25 cellular contexts compared by ENCODE assay signal in genomic region chr11:62055970-62056369, GRCh38.
DNase-seq lines count a peak whose midpoint lies in the region; ATAC-seq, FAIRE-seq and TF ChIP-seq lines count a peak whose summit lies in the region.
"Had no signal": no experiment of that assay in that cellular context is flagged by ENCODE, and none has a peak within 500 bp of the region (broad histone marks: within the 10 kb centered on the region; RNA-seq: fewer than 3 reads in every experiment).

No MANE protein-coding gene starts in this region.

- H3K36me3 ChIP-seq in K562 (ENCODE audit: control insufficient read depth, insufficient read depth, low read length): no peaks in the 10 kb centered on the region
- no peaks in the 10 kb centered on the region for H3K36me3 ChIP-seq in mesendoderm (ENCODE audit: control insufficient read depth, insufficient read depth, low read length)
- no peaks in the 10 kb centered on the region for H3K36me3 ChIP-seq in sigmoid colon
- no peaks in the 10 kb centered on the region for H3K36me3 ChIP-seq in Karpas-422 (ENCODE audit: insufficient read depth, low read length)
- H3K36me3 ChIP-seq: BE2C; BLaER1 treated with 17β-estradiol and CSF1 and Interleukin-3, amounts not matched to agents 10 nM and 100 nM; HAP-1 had no signal

- H3K9me2 ChIP-seq in Karpas-422 (replicated peaks; ENCODE audit: insufficient read depth, low read length): no peaks in the 10 kb centered on the region

- no peak overlapping the region for H2BK15ac ChIP-seq in mesendoderm (replicated peaks; ENCODE audit: low read depth)

- FAIRE-seq in A549 (lab: Jason Lieb, UNC) (no peak), K562 (lab: Jason Lieb, UNC) (no peak)
- FAIRE-seq: A204.1, G401.6, GM12878, GM19239, H54 had no signal

- DNase-seq in A549 (ENCODE audit: low read depth in 1 of 2, low spot score in 1 of 2) (no peak), K562 (ENCODE audit: extremely low read depth in 1 of 4, low spot score in 3 of 4) (no peak), mesendoderm (peak; percentile 95), sigmoid colon (peak; percentile 56), Karpas-422 (no peak), SHP77 (lab: John Stamatoyannopoulos, UW) (no peak), dorsolateral prefrontal cortex (no peak)
- DNase-seq in activated naive CD4-positive, alpha-beta T cell treated with Interleukin-2 at 50 U/mL for 16 hours: no peak
- DNase-seq: ACHN; AML-193; BE2C; Calu3; CD4-positive, alpha-beta T cell; COR-L47; DMS53; DMS79 treated with DMSO at 0.1 percent for 48 hours had no signal

- no peaks in the 10 kb centered on the region for H4K20me1 ChIP-seq in K562 (replicated peaks; ENCODE audit: control insufficient read depth, insufficient read depth, low read length)
- H4K20me1 ChIP-seq in Karpas-422 (ENCODE audit: insufficient read depth, low read depth, low read length): no peaks in the 10 kb centered on the region
- H4K20me1 ChIP-seq: BLaER1 treated with 17β-estradiol and CSF1 and Interleukin-3, amounts not matched to agents 10 nM and 100 nM had no signal

- H3K4ac ChIP-seq in mesendoderm (ENCODE audit: low read depth, low read length): no peak overlapping the region

- ATAC-seq in A549 (no peak), K562 (no peak)
- ATAC-seq: GM12878, GM23338 had no signal

- H3K4me2 ChIP-seq in A549 (no peak overlapping the region), K562 (ENCODE audit: insufficient read depth, low read length) (no peak overlapping the region; the same call in 1 of the 2 replicates), mesendoderm (ENCODE audit: low read length) (no peak overlapping the region), Karpas-422 (ENCODE audit: low read depth, low read length, poor library complexity, severe bottlenecking) (no peak overlapping the region)
- H3K4me2 ChIP-seq: GM23338 had no signal

- TF ChIP-seq CTCF in A549 (IDR thresholded peaks at IDR 0.05): no peak
- no peak for TF ChIP-seq CTCF in K562 (IDR thresholded peaks at IDR 0.05 in 2 of 3, conservative IDR thresholded peaks at IDR 0.05 in 1 of 3; ENCODE audit: insufficient read depth in 2 of 3, low read depth in 1 of 3, low read length in 3 of 3)
- TF ChIP-seq CTCF in sigmoid colon (IDR thresholded peaks at IDR 0.05): no peak
- no peak for TF ChIP-seq CTCF in dorsolateral prefrontal cortex (IDR thresholded peaks at IDR 0.05 in 54 of 56, conservative IDR thresholded peaks at IDR 0.05 in 2 of 56; ENCODE audit: low read depth in 1 of 56, partially characterized antibody in 56 of 56)

- no TSS peak for BruUV-seq in K562 (replicated peaks; lab: Mats Ljungman, UMichigan)

- TF ChIP-seq EP300 in A549 (IDR thresholded peaks at IDR 0.05): no peak
- TF ChIP-seq EP300 in K562 (IDR thresholded peaks at IDR 0.05; ENCODE audit: low read length): no peak
- TF ChIP-seq EP300 in sigmoid colon (IDR thresholded peaks at IDR 0.05): no peak

- H3K9ac ChIP-seq in K562 (ENCODE audit: insufficient read depth in 1 of 2, low read depth in 2 of 2, low read length in 2 of 2): no peak overlapping the region
- H3K9ac ChIP-seq in mesendoderm (ENCODE audit: low read length): no peak overlapping the region
- no peak overlapping the region for H3K9ac ChIP-seq in Karpas-422 (ENCODE audit: low read length)

- intact Hi-C loops in K562 (cut with micrococcal nuclease) (no loop called here), sigmoid colon (cut with DNase I) (no loop called here), dorsolateral prefrontal cortex (cut with DNase I) (loop anchor here in 1 of 2 donors (10.0 kb wide), 1 partner anchor 51 kb away; no protein-coding TSS in a partner anchor)

- H3K56ac ChIP-seq in mesendoderm (ENCODE audit: low read length): no peak overlapping the region

- in situ Hi-C loops in K562 (cut with MboI): no loop called here

- no peak overlapping the region for H2AK5ac ChIP-seq in mesendoderm (ENCODE audit: low read length)

- no peak overlapping the region for H3K4me3 ChIP-seq in A549
- H3K4me3 ChIP-seq in K562: no peak overlapping the region
- no peak overlapping the region for H3K4me3 ChIP-seq in mesendoderm (ENCODE audit: low read length)
- no peak overlapping the region for H3K4me3 ChIP-seq in sigmoid colon
- H3K4me3 ChIP-seq in Karpas-422 (ENCODE audit: low read length): no peak overlapping the region
- no peak overlapping the region for H3K4me3 ChIP-seq in dorsolateral prefrontal cortex
- H3K4me3 ChIP-seq: BLaER1 treated with 17β-estradiol and CSF1 and Interleukin-3, amounts not matched to agents 10 nM and 100 nM; GM12878; GM23338; HAP-1 had no signal

- CTCF ChIA-PET in A549 (lab: Yijun Ruan, JAX): interaction anchor here (0.8 to 6.3 kb wide), 8 partner anchors 19 to 259 kb away, joined by 3 to 103 read pairs (median 5); no protein-coding TSS in a partner anchor
- CTCF ChIA-PET in K562 (lab: Yijun Ruan, JAX; ENCODE audit: low intra/inter-chr PET ratio): no interaction called here

- WGBS in A549 (ENCODE audit: missing lambda C conversion rate): 41% methylated on average over 5 of the region's 5 CpGs
- WGBS in K562 (ENCODE audit: insufficient coverage, low coverage, missing lambda C conversion rate): 3% methylated on average over 5 of the region's 5 CpGs
- no CpG with 5 or more reads among the region's 5 CpGs for WGBS in mesendoderm (ENCODE audit: extremely low coverage, insufficient coverage, low lambda C conversion rate)
- 58 to 89% methylated on average over 5 of the region's 5 CpGs for WGBS in sigmoid colon, 2 donors

- H2AFZ ChIP-seq in K562 (ENCODE audit: low read depth, low read length): no peak overlapping the region
- no peak overlapping the region for H2AFZ ChIP-seq in Karpas-422 (ENCODE audit: low read length)
- H2AFZ ChIP-seq: GM23338 had no signal

- no peaks in the 10 kb centered on the region for H3K79me1 ChIP-seq in mesendoderm (ENCODE audit: low read length)

- TF ChIP-seq POLR2A in A549 (IDR thresholded peaks at IDR 0.05; ENCODE audit: low read length) (no peak), K562 (conservative IDR thresholded peaks at IDR 0.05) (no peak), sigmoid colon (IDR thresholded peaks at IDR 0.05) (no peak)

- H4K8ac ChIP-seq in mesendoderm (ENCODE audit: low read depth, low read length): no peak overlapping the region

- no peak overlapping the region for H3K23ac ChIP-seq in mesendoderm (ENCODE audit: low read length)

- H3K18ac ChIP-seq in mesendoderm (ENCODE audit: low read length): no peak overlapping the region

- peak overlapping the region; percentile 10 for H2BK5ac ChIP-seq in mesendoderm (ENCODE audit: low read length)

- H3K4me1 ChIP-seq in A549 (peaks cover 16% of the 10 kb centered on the region), K562 (replicated peaks in 1 of 2; ENCODE audit: control insufficient read depth in 2 of 2, insufficient read depth in 2 of 2, low read length in 2 of 2) (peaks cover 0 to 6% of the 10 kb centered on the region in 2 experiments; a peak in 2 of 5 replicates), mesendoderm (ENCODE audit: control insufficient read depth, low read depth, low read length) (peaks cover 2% of the 10 kb centered on the region), sigmoid colon (no peaks in the 10 kb centered on the region), Karpas-422 (ENCODE audit: low read length) (no peaks in the 10 kb centered on the region)
- H3K4me1 ChIP-seq: BE2C, HAP-1 had no signal

- H3K79me2 ChIP-seq in K562 (ENCODE audit: control insufficient read depth, insufficient read depth, low read length): no peaks in the 10 kb centered on the region
- no peaks in the 10 kb centered on the region for H3K79me2 ChIP-seq in mesendoderm (ENCODE audit: control insufficient read depth, insufficient read depth, low read length)
- H3K79me2 ChIP-seq in Karpas-422 (ENCODE audit: low read length): no peaks in the 10 kb centered on the region

- peak overlapping the region; percentile 58 to 79; a peak in 4 of 6 replicates for H3K27ac ChIP-seq in A549
- H3K27ac ChIP-seq in K562 (ENCODE audit: extremely low read depth, low read depth, low read length): no peak overlapping the region
- peak overlapping the region; percentile 30 for H3K27ac ChIP-seq in mesendoderm (ENCODE audit: low read depth, low read length)
- no peak overlapping the region for H3K27ac ChIP-seq in sigmoid colon
- H3K27ac ChIP-seq in Karpas-422 (ENCODE audit: low read length): no peak overlapping the region
- no peak overlapping the region for H3K27ac ChIP-seq in dorsolateral prefrontal cortex
- H3K27ac ChIP-seq: 22Rv1; BLaER1 treated with 17β-estradiol and CSF1 and Interleukin-3, amounts not matched to agents 10 nM and 100 nM had no signal

- POLR2A ChIA-PET in A549 (lab: Yijun Ruan, JAX) (no interaction called here), K562 (lab: Yijun Ruan, JAX) (interaction anchor here (1.2 kb wide), 1 partner anchor 90 kb away, joined by 5 read pairs; no protein-coding TSS in a partner anchor)

- no peak overlapping the region for H2BK120ac ChIP-seq in mesendoderm (ENCODE audit: low read depth, low read length)

- H3K27me3 ChIP-seq in K562 (ENCODE audit: control insufficient read depth in 2 of 2, insufficient read depth in 2 of 2, low read length in 2 of 2) (no peaks in the 10 kb centered on the region), mesendoderm (ENCODE audit: insufficient read depth, low read length, poor library complexity) (no peaks in the 10 kb centered on the region), sigmoid colon (no peaks in the 10 kb centered on the region), Karpas-422 (ENCODE audit: low read length) (no peaks in the 10 kb centered on the region), dorsolateral prefrontal cortex (no peaks in the 10 kb centered on the region)
- H3K27me3 ChIP-seq: BE2C; BLaER1 treated with 17β-estradiol and CSF1 and Interleukin-3, amounts not matched to agents 10 nM and 100 nM had no signal

- H3K9me1 ChIP-seq in K562 (ENCODE audit: control insufficient read depth, insufficient read depth, low read length): no peaks in the 10 kb centered on the region

- H3K9me3 ChIP-seq in A549 (no peaks in the 10 kb centered on the region), K562 (replicated peaks; ENCODE audit: control insufficient read depth, insufficient read depth, low read depth, low read length) (no peaks in the 10 kb centered on the region), sigmoid colon (no peaks in the 10 kb centered on the region), Karpas-422 (ENCODE audit: low read length) (no peaks in the 10 kb centered on the region)
- H3K9me3 ChIP-seq: BE2C; BLaER1 treated with 17β-estradiol and CSF1 and Interleukin-3, amounts not matched to agents 10 nM and 100 nM; HAP-1 had no signal

- TF ChIP-seq RAD21 in A549 (conservative IDR thresholded peaks at IDR 0.05 in 1 of 2, IDR thresholded peaks at IDR 0.05 in 1 of 2) (no peak), K562 (CRISPR knock-in tag; conservative IDR thresholded peaks at IDR 0.05 in 1 of 2, IDR thresholded peaks at IDR 0.05 in 1 of 2) (no peak)

- no peak overlapping the region for H4K5ac ChIP-seq in mesendoderm (ENCODE audit: low read length)

TF ChIP-seq in A549, 52 proteins besides CTCF, POLR2A, EP300 and RAD21 (continues in another document):
- TF ChIP-seq MAX (IDR thresholded peaks at IDR 0.05): no peak

TF ChIP-seq in K562, 482 proteins besides CTCF, POLR2A, EP300 and RAD21 (continues in another document):
- no peak for TF ChIP-seq GTF2E2 (tag; IDR thresholded peaks at IDR 0.05)

Comparison
In these comparisons a context has a peak if more than half of its experiments do, and no peak if none do; other contexts are left out.
1. DNase-seq: peak in mesendoderm (single experiment) and sigmoid colon (single experiment); none in A549 (0 of 2), K562 (0 of 4), activated naive CD4-positive, alpha-beta T cell treated with Interleukin-2 at 50 U/mL for 16 hours (single experiment), Karpas-422 (single experiment), SHP77 (0 of 2) and dorsolateral prefrontal cortex (0 of 10).
2. H3K27ac ChIP-seq: peak in A549 (2 of 2) and mesendoderm (single experiment); none in K562 (single experiment), sigmoid colon (0 of 4), Karpas-422 (single experiment) and dorsolateral prefrontal cortex (0 of 59).